20 cellular contexts compared by ENCODE assay signal in genomic region chr1:24895511-24895910, GRCh38. TPM values are rescaled to one million over a fixed set of nuclear protein-coding genes. Genes with fewer than 3 reads are reported as not detected.
"Had no signal": no experiment of that assay in that cellular context is flagged by ENCODE, and none has a peak within 500 bp of the region (broad histone marks: within the 10 kb centered on the region; RNA-seq: fewer than 3 reads in every experiment).

No MANE protein-coding gene starts in this region.

- H3K9me3 ChIP-seq: uterus had no signal

- H3K27ac ChIP-seq: foreskin keratinocyte, right atrium auricular region, thoracic aorta, uterus had no signal

- H3K27me3 Mint-ChIP-seq: effector memory CD8-positive, alpha-beta T cell; stimulated activated naive CD8-positive, alpha-beta T cell treated with anti-CD3 and anti-CD28 coated beads, Interleukin-15, Interleukin-2, amounts not matched to agents 100 ng/mL and 50 ng/mL, for 24 hours had no signal

- DNase-seq: effector memory CD8-positive, alpha-beta T cell; foreskin keratinocyte; kidney; left cardiac atrium; left ventricle myocardium superior; mesenchymal stem cell; nephron progenitor cell; small intestine; stimulated activated CD4-positive, alpha-beta T cell treated with anti-CD3 and anti-CD28 coated beads, Interleukin-2, amount 100 ng/mL, for 48 hours; substantia nigra; uterus had no signal

- H3K4me3 ChIP-seq: lung, right atrium auricular region, thoracic aorta, uterus had no signal

- H3K27me3 ChIP-seq: right atrium auricular region, uterus had no signal

- H3K36me3 ChIP-seq: right atrium auricular region, thoracic aorta, uterus had no signal

- H3K4me1 ChIP-seq: foreskin keratinocyte, right atrium auricular region, uterus had no signal

- ATAC-seq: foreskin keratinocyte; left cardiac atrium; left ventricle myocardium superior; naive thymus-derived CD4-positive, alpha-beta T cell had no signal

- H3K4me3 Mint-ChIP-seq: dendritic cell treated with granulocyte-macrophage colony-stimulating factor and Interleukin-4, amounts not matched to agents 40 ng/mL and 50 ng/mL, for 4 days; naive thymus-derived CD4-positive, alpha-beta T cell; nephron progenitor cell; type B pancreatic cell had no signal

- H3K27ac Mint-ChIP-seq: dendritic cell treated with granulocyte-macrophage colony-stimulating factor and Interleukin-4, amounts not matched to agents 40 ng/mL and 50 ng/mL, for 4 days; nephron progenitor cell; type B pancreatic cell had no signal

- H3K4me1 Mint-ChIP-seq: nephron progenitor cell had no signal

RNA-seq across cellular contexts. Expression of gene RUNX3, which starts 34.6 kb away (rescaled TPM):
- total RNA-seq: epithelial cell of proximal tubule, foreskin keratinocyte, osteocyte had no signal
